In the genomic region with DNA sequence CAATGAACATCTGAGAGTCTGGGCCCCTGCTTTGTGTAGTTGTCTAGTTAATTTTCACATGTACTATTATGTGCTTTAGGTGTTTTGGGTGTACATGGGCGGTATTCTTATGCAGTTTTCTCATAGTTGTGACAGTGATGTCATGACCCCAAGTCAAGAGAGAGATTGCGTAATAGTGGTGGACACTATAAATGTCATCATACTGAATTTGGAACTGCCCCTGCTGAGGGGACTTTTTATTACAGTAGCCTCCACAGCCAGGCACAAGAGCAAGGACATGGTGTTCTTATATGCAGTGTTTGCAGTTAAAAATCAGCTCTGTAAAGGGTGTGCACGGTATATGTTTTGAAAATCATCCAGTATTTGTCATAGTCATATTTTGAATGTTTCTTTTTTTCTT, we compare ENCODE assay signal across 18 cellular contexts. TPM values are rescaled to one million over a fixed set of nuclear protein-coding genes. Genes with fewer than 3 reads are reported as not detected.
A peak's percentile ranks its signal among the peaks of the same experiment; 100 is the strongest.
DNase-seq lines count a peak whose midpoint lies in the region; ATAC-seq, FAIRE-seq and TF ChIP-seq lines count a peak whose summit lies in the region.
"Had no signal": no experiment of that assay in that cellular context is flagged by ENCODE, and none has a peak within 500 bp of the region (broad histone marks: within the 10 kb centered on the region; RNA-seq: fewer than 3 reads in every experiment).

No MANE protein-coding gene starts in this region.

- no peak for FAIRE-seq in GM12892 (lab: Jason Lieb, UNC)
- FAIRE-seq: kidney, small intestine had no signal

- no peaks in the 10 kb centered on the region for H3K9me2 ChIP-seq in OCI-LY7 (ENCODE audit: insufficient read depth, low read length)

- H3K9me3 Mint-ChIP-seq in activated CD4-positive, alpha-beta T cell treated with anti-CD3 and anti-CD28 coated beads for 36 hours (ENCODE audit: low read depth): no peaks in the 10 kb centered on the region
- H3K9me3 Mint-ChIP-seq in activated CD4-positive, alpha-beta T cell treated with anti-CD3 and anti-CD28 coated beads, Interleukin-2, amount 10 ng/mL, durations not matched to agents 24 days and 14 days: no peaks in the 10 kb centered on the region
- H3K9me3 Mint-ChIP-seq in type B pancreatic cell: no peaks in the 10 kb centered on the region
- H3K9me3 Mint-ChIP-seq: activated B cell treated with CpG ODN at 0.5 μM for 24 hours; activated naive CD8-positive, alpha-beta T cell treated with anti-CD3 and anti-CD28 coated beads, Interleukin-2, amount 50 U/mL, for 24 hours; naive thymus-derived CD8-positive, alpha-beta T cell had no signal

- peaks cover 7 to 29% of the 10 kb centered on the region in 2 donors for H3K4me1 ChIP-seq in lung (ENCODE audit: control insufficient read depth in 2 of 2, insufficient read depth in 2 of 2, low read length in 2 of 2)
- H3K4me1 ChIP-seq in transverse colon: peaks cover 44 to 94% (median 72%) of the 10 kb centered on the region in 4 donors
- peaks cover 4% of the 10 kb centered on the region for H3K4me1 ChIP-seq in OCI-LY7 (ENCODE audit: insufficient read depth, low read length, poor library complexity, severe bottlenecking)

- 67 to 75% methylated on average over 3 of the region's 3 CpGs for whole genome bisulfite sequencing in lung, 2 donors
- 98 to 100% methylated on average over 1 to 3 of the region's 3 CpGs for WGBS in transverse colon (ENCODE audit: low coverage in 1 of 2), 2 donors

- H3K9me3 ChIP-seq in lung (ENCODE audit: control insufficient read depth in 2 of 2, insufficient read depth in 1 of 2, low read length in 1 of 2) (peaks cover 0 to 3% of the 10 kb centered on the region in 2 donors), transverse colon (no peaks in the 10 kb centered on the region), OCI-LY7 (ENCODE audit: low read length) (no peaks in the 10 kb centered on the region)
- H3K9me3 ChIP-seq: testis had no signal

- H3K27me3 Mint-ChIP-seq in activated CD4-positive, alpha-beta T cell treated with anti-CD3 and anti-CD28 coated beads for 36 hours: no peaks in the 10 kb centered on the region
- no peaks in the 10 kb centered on the region for H3K27me3 Mint-ChIP-seq in activated CD4-positive, alpha-beta T cell treated with anti-CD3 and anti-CD28 coated beads, Interleukin-2, amount 10 ng/mL, durations not matched to agents 24 days and 14 days
- H3K27me3 Mint-ChIP-seq in type B pancreatic cell: no peaks in the 10 kb centered on the region
- H3K27me3 Mint-ChIP-seq: activated B cell treated with CpG ODN at 0.5 μM for 24 hours; activated naive CD8-positive, alpha-beta T cell treated with anti-CD3 and anti-CD28 coated beads, Interleukin-2, amount 50 U/mL, for 24 hours; naive thymus-derived CD8-positive, alpha-beta T cell had no signal

- no TSS peak for BruUV-seq in OCI-LY7 (replicated peaks; lab: Mats Ljungman, UMichigan)

- no peak for TF ChIP-seq POLR2A in transverse colon (IDR thresholded peaks at IDR 0.05)
- TF ChIP-seq POLR2A in GM12892 (IDR thresholded peaks at IDR 0.05; ENCODE audit: low read depth, low read length): no peak

- H4K20me1 ChIP-seq in OCI-LY7 (ENCODE audit: insufficient read depth, low read length): no peaks in the 10 kb centered on the region

- no peak for TF ChIP-seq CTCF in lung (IDR thresholded peaks at IDR 0.05; ENCODE audit: control extremely low read depth, extremely low read depth)
- TF ChIP-seq CTCF in transverse colon (IDR thresholded peaks at IDR 0.05): no peak
- no peak for TF ChIP-seq CTCF in type B pancreatic cell (conservative IDR thresholded peaks at IDR 0.05)
- no peak for TF ChIP-seq CTCF in OCI-LY7 (conservative IDR thresholded peaks at IDR 0.05; ENCODE audit: low read length)

- peaks cover 51% of the 10 kb centered on the region for H3K36me3 Mint-ChIP-seq in activated CD4-positive, alpha-beta T cell treated with anti-CD3 and anti-CD28 coated beads for 36 hours (ENCODE audit: low read depth)
- peaks cover 48% of the 10 kb centered on the region for H3K36me3 Mint-ChIP-seq in activated CD4-positive, alpha-beta T cell treated with anti-CD3 and anti-CD28 coated beads, Interleukin-2, amount 10 ng/mL, durations not matched to agents 24 days and 14 days (ENCODE audit: low read depth)
- peaks cover 11% of the 10 kb centered on the region for H3K36me3 Mint-ChIP-seq in type B pancreatic cell

- H3K27ac Mint-ChIP-seq in activated CD4-positive, alpha-beta T cell treated with anti-CD3 and anti-CD28 coated beads for 36 hours: no peak overlapping the region
- H3K27ac Mint-ChIP-seq in activated CD4-positive, alpha-beta T cell treated with anti-CD3 and anti-CD28 coated beads, Interleukin-2, amount 10 ng/mL, durations not matched to agents 24 days and 14 days: no peak overlapping the region
- H3K27ac Mint-ChIP-seq in type B pancreatic cell: no peak overlapping the region
- H3K27ac Mint-ChIP-seq: activated B cell treated with CpG ODN at 0.5 μM for 24 hours; activated naive CD8-positive, alpha-beta T cell treated with anti-CD3 and anti-CD28 coated beads, Interleukin-2, amount 50 U/mL, for 24 hours had no signal

- H3K4me2 ChIP-seq in OCI-LY7 (ENCODE audit: low read length): no peak overlapping the region

- H3K27ac ChIP-seq in cingulate gyrus (ENCODE audit: low read depth, low read length) (peak overlapping the region; percentile 79), lung (ENCODE audit: low read depth in 1 of 2, low read length in 1 of 2) (peak overlapping the region; percentile 54 to 67), transverse colon (peak overlapping the region; percentile 26 to 87 (median 84)), OCI-LY7 (ENCODE audit: low read depth, low read length, poor library complexity, severe bottlenecking) (no peak overlapping the region)
- H3K27ac ChIP-seq: SK-N-MC, testis had no signal

- ATAC-seq in activated CD4-positive, alpha-beta T cell treated with anti-CD3 and anti-CD28 coated beads for 36 hours: peak; percentile 30
- no peak for ATAC-seq in lung (ENCODE audit: insufficient read depth, low FRiP score)
- ATAC-seq: activated naive CD8-positive, alpha-beta T cell treated with anti-CD3 and anti-CD28 coated beads, Interleukin-2, amount 50 U/mL, for 24 hours; naive thymus-derived CD8-positive, alpha-beta T cell had no signal

- H2AFZ ChIP-seq in OCI-LY7 (ENCODE audit: low read length): no peak overlapping the region

- H3K4me3 ChIP-seq in lung (no peak overlapping the region), transverse colon (no peak overlapping the region), OCI-LY7 (ENCODE audit: low read depth, low read length, poor library complexity, severe bottlenecking) (no peak overlapping the region)
- H3K4me3 ChIP-seq: SK-N-MC, testis had no signal

- POLR2A ChIA-PET in activated CD4-positive, alpha-beta T cell treated with anti-CD3 and anti-CD28 coated beads for 36 hours (lab: Charles Lee): interaction anchor here (0.6 to 1.1 kb wide), 3 partner anchors 9 to 78 kb away, joined by 3 to 8 read pairs (median 6); a partner anchor contains a TSS
- POLR2A ChIA-PET in OCI-LY7 (lab: Charles Lee): no interaction called here

- H3K36me3 ChIP-seq in lung (ENCODE audit: control insufficient read depth in 2 of 2, insufficient read depth in 2 of 2, low read length in 2 of 2): peaks cover 22 to 25% of the 10 kb centered on the region in 2 donors
- H3K36me3 ChIP-seq in transverse colon: peaks cover 0 to 9% (median 0%) of the 10 kb centered on the region in 4 donors
- H3K36me3 ChIP-seq in OCI-LY7 (ENCODE audit: insufficient read depth, low read length): peaks cover 8% of the 10 kb centered on the region; the same call in 1 of the 2 replicates

- DNase-seq in activated CD4-positive, alpha-beta T cell treated with anti-CD3 and anti-CD28 coated beads for 36 hours: no peak
- DNase-seq in activated CD4-positive, alpha-beta T cell treated with anti-CD3 and anti-CD28 coated beads, Interleukin-2, amount 10 ng/mL, durations not matched to agents 24 days and 14 days: no peak
- no peak for DNase-seq in lung (ENCODE audit: low spot score)
- DNase-seq in transverse colon: no peak
- DNase-seq in type B pancreatic cell (ENCODE audit: extremely low spot score, unreplicated experiment): no peak
- DNase-seq in GM12892 (ENCODE audit: insufficient read length): no peak
- no peak for DNase-seq in OCI-LY7 (ENCODE audit: low spot score)
- DNase-seq: activated B cell treated with CpG ODN at 0.5 μM for 24 hours; activated CD8-positive, alpha-beta memory T cell treated with anti-CD3 and anti-CD28 coated beads, Interleukin-2, amount 50 U/mL, for 4 hours; activated naive CD8-positive, alpha-beta T cell treated with anti-CD3 and anti-CD28 coated beads, Interleukin-2, amount 50 U/mL, for 24 hours; effector memory CD4-positive, alpha-beta T cell; kidney; naive thymus-derived CD8-positive, alpha-beta T cell; NK-92 treated with Interleukin-12 subunit alpha and Interleukin-12 subunit beta, amount 100 ng/mL, for 24 hours; small intestine; testis had no signal

- CTCF ChIA-PET in activated CD4-positive, alpha-beta T cell treated with anti-CD3 and anti-CD28 coated beads for 36 hours (lab: Charles Lee): interaction anchor here (0.5 to 2.3 kb wide), 6 partner anchors 9 to 650 kb away, joined by 3 to 8 read pairs (median 3); a partner anchor contains a TSS
- CTCF ChIA-PET in OCI-LY7 (lab: Charles Lee; ENCODE audit: unreplicated experiment): no interaction called here

- in situ Hi-C loops in transverse colon (cut with MboI; ENCODE audit: low pct_ligation_motif_present in 1 of 4, low pct_unique_long_range_greater_than_20kb in 1 of 4, low sequenced_read_pairs in 3 of 4): no loop called here

- intact Hi-C loops in activated CD4-positive, alpha-beta T cell treated with anti-CD3 and anti-CD28 coated beads for 36 hours (cut with DNase I, micrococcal nuclease): no loop called here
- intact Hi-C loops in activated CD4-positive, alpha-beta T cell treated with anti-CD3 and anti-CD28 coated beads, Interleukin-2, amount 10 ng/mL, durations not matched to agents 24 days and 14 days (cut with micrococcal nuclease): no loop called here
- intact Hi-C loops in transverse colon (cut with DNase I; ENCODE audit: low total_unique reads): no loop called here
- intact Hi-C loops in OCI-LY7 (cut with micrococcal nuclease; ENCODE audit: unreplicated experiment): no loop called here

- no peaks in the 10 kb centered on the region for H3K79me2 ChIP-seq in OCI-LY7 (ENCODE audit: insufficient read depth, low read depth, low read length)

- TF ChIP-seq EP300 in transverse colon (IDR thresholded peaks at IDR 0.05; ENCODE audit: low read depth): no peak

- peaks cover 17% of the 10 kb centered on the region for H3K4me1 Mint-ChIP-seq in activated CD4-positive, alpha-beta T cell treated with anti-CD3 and anti-CD28 coated beads for 36 hours
- H3K4me1 Mint-ChIP-seq in activated CD4-positive, alpha-beta T cell treated with anti-CD3 and anti-CD28 coated beads, Interleukin-2, amount 10 ng/mL, durations not matched to agents 24 days and 14 days: peaks cover 10% of the 10 kb centered on the region
- peaks cover 52% of the 10 kb centered on the region for H3K4me1 Mint-ChIP-seq in type B pancreatic cell (ENCODE audit: unreplicated experiment)
- H3K4me1 Mint-ChIP-seq: activated B cell treated with CpG ODN at 0.5 μM for 24 hours had no signal

- H3K27me3 ChIP-seq in lung (ENCODE audit: control insufficient read depth, insufficient read depth) (no peaks in the 10 kb centered on the region), transverse colon (no peaks in the 10 kb centered on the region)
- H3K27me3 ChIP-seq: testis had no signal

- no peak overlapping the region for H3K4me3 Mint-ChIP-seq in activated CD4-positive, alpha-beta T cell treated with anti-CD3 and anti-CD28 coated beads for 36 hours
- H3K4me3 Mint-ChIP-seq in activated CD4-positive, alpha-beta T cell treated with anti-CD3 and anti-CD28 coated beads, Interleukin-2, amount 10 ng/mL, durations not matched to agents 24 days and 14 days: no peak overlapping the region
- H3K4me3 Mint-ChIP-seq in type B pancreatic cell: no peak overlapping the region
- H3K4me3 Mint-ChIP-seq: activated B cell treated with CpG ODN at 0.5 μM for 24 hours; activated naive CD8-positive, alpha-beta T cell treated with anti-CD3 and anti-CD28 coated beads, Interleukin-2, amount 50 U/mL, for 24 hours; naive thymus-derived CD8-positive, alpha-beta T cell had no signal

RNA-seq across cellular contexts. Expression of a gene that starts 29.5 kb away (rescaled TPM):
- 10 to 100 TPM; 41.5 to 52.1 TPM for total RNA-seq in activated CD4-positive, alpha-beta T cell treated with anti-CD3 and anti-CD28 coated beads for 36 hours
- 75.2 and 76.6 TPM in 2 replicates for total RNA-seq in activated CD4-positive, alpha-beta T cell treated with anti-CD3 and anti-CD28 coated beads, Interleukin-2, amount 10 ng/mL, durations not matched to agents 24 days and 14 days
- total RNA-seq in lung: 100 to 1,000 TPM in 1 of 2 donors, 10 to 100 TPM in 1; 77.2 to 200 TPM
- 10 to 100 TPM; 11.7 to 41.5 TPM for polyA plus RNA-seq in lung
- 10 to 100 TPM; 37.8 to 81.5 (median 58.3) TPM for total RNA-seq in transverse colon
- total RNA-seq in type B pancreatic cell (ENCODE audit: low replicate concordance): 55.4 and 63.9 TPM in 2 replicates
- 10.9 TPM for polyA plus RNA-seq in GM12892 (2012; ENCODE audit: missing spikeins)
- 12.6 and 16.1 TPM in 2 replicates for total RNA-seq in OCI-LY7 (2014; rRNA removed; shearing (Covaris generic))
- total RNA-seq in OCI-LY7 (2022): 22.8 and 30.3 TPM in 2 replicates
